ENCODE assay signal across 2 cellular contexts in the genomic region with DNA sequence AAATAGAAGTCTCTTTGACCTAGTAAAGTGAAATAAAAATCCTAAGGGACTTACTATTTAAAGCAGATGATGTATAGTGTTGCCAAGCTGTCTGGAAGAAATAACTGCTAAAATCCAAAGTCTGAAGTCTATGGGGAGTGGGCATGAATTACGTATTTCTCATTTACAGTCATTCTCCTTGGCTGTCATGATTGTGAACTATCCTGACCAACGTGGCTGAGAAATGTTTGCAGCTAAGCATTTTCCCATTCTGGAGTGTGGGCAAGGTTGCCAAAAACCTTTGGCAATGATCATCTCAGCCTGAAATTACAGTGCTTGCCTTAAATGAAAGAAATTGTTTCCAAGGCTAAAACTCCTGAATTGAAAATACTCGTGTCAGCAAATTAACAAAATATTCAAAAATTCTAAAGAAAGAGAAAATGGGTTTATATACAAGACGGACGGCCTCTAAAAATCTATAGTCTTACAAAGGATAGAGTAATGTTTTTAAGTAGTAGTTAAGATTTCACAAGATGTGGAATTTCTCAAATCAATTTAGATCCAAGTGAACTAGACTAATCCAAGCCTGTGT.
TF ChIP-seq lines count a peak whose summit lies in the region.

No MANE protein-coding gene starts in this region.

TF ChIP-seq in H1, 55 proteins besides CTCF, POLR2A, EP300 and RAD21:
- TF ChIP-seq CTBP2 (IDR thresholded peaks at IDR 0.05; ENCODE audit: borderline replicate concordance, insufficient read depth, insufficient read length, low read length): no peak
- peak; percentile 50; the same call in 1 of the 2 replicates for TF ChIP-seq MAFK (IDR thresholded peaks at IDR 0.05; ENCODE audit: low read depth, low read length)
- no peak for TF ChIP-seq SIRT6 (IDR thresholded peaks at IDR 0.05; ENCODE audit: low read length)

TF ChIP-seq in HepG2, 621 proteins besides CTCF, POLR2A, EP300 and RAD21:
- TF ChIP-seq MAFF (IDR thresholded peaks at IDR 0.05; ENCODE audit: low read depth, low read length) (peak; percentile 94), MAFK (conservative IDR thresholded peaks at IDR 0.05 in 1 of 2, IDR thresholded peaks at IDR 0.05 in 1 of 2; ENCODE audit: low read length in 2 of 2) (peak; percentile 93 to 97), ZSCAN21 (CRISPR knock-in tag; IDR thresholded peaks at IDR 0.05; ENCODE audit: borderline replicate concordance) (no peak)
